In the genomic region with DNA sequence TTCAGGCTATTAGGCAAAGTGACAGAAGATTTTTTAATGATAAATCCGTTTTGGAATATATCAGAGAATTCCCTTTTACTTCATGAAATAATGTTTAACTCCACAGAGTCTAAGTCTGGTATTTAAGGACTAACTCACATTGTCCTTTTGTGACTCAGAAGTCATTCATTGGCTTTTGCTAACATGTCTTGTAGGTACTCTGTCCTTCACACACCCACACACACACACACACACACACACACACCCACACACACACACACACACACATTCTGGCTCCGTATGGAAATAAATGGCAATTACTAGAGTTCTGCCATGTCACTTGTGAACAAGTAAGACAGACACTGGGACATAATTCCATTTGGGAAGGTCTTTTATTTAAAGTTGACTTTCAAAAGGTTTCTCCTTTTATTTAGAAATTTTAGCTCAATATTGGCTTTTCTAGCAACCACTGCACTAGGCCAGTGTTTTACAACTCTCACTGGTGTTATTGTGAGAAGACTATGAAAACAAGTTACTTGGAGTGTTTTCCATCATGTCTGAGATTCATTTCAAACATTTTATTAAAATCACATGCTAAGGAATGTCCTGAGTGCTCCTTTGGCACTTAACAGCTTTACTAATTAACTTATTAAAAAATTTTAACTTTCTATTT, we compare ENCODE assay signal across 30 cellular contexts.
A peak's percentile ranks its signal among the peaks of the same experiment; 100 is the strongest.
DNase-seq lines count a peak whose midpoint lies in the region; ATAC-seq, FAIRE-seq and TF ChIP-seq lines count a peak whose summit lies in the region.
"Had no signal": no experiment of that assay in that cellular context is flagged by ENCODE, and none has a peak within 500 bp of the region (broad histone marks: within the 10 kb centered on the region; RNA-seq: fewer than 3 reads in every experiment).

No MANE protein-coding gene starts in this region.

- H3K79me2 ChIP-seq in astrocyte (ENCODE audit: insufficient read depth, low read length) = no peaks in the 10 kb centered on the region

- H4K20me1 ChIP-seq in astrocyte (ENCODE audit: insufficient read depth, low read length) = no peaks in the 10 kb centered on the region

- FAIRE-seq in astrocyte (lab: Jason Lieb, UNC) (no peak), pancreas (lab: Jason Lieb, UNC) (peak; percentile 66)
- FAIRE-seq: endothelial cell of umbilical vein, GM12878, H54 had no signal

- no peak for DNase-seq in Calu3
- peak; percentile 41 for DNase-seq in astrocyte (ENCODE audit: low read depth)
- peak; percentile 11 for DNase-seq in iris pigment epithelial cell (ENCODE audit: low read depth)
- DNase-seq in pancreas = no peak
- no peak for DNase-seq in GM13977 (ENCODE audit: low spot score)
- no peak for DNase-seq in aorta
- no peak for DNase-seq in foreskin keratinocyte
- DNase-seq: activated CD4-positive, alpha-beta T cell treated with anti-CD3 and anti-CD28 coated beads, Interleukin-2, amount 50 U/mL, for 4 hours; activated CD8-positive, alpha-beta memory T cell treated with anti-CD3 and anti-CD28 coated beads, Interleukin-2, amount 50 U/mL, for 48 hours; amygdala; BE2C; CD8-positive, alpha-beta T cell; DMS153; left cardiac atrium; mucosa of descending colon; NCI-H1048; NCI-H748 treated with DMSO at 0.1 percent for 48 hours; retina; SHP77; stimulated activated CD8-positive, alpha-beta memory T cell treated with anti-CD3 and anti-CD28 coated beads, Interleukin-4, amount 100 ng/mL, for 48 hours; T-helper 2 cell had no signal

- intact Hi-C loops in Calu3 (cut with micrococcal nuclease; ENCODE audit: unreplicated experiment) (no loop called here), pancreas (cut with DNase I) (no loop called here), aorta (cut with DNase I) (loop anchor here (10.0 kb wide), 2 partner anchors 241 to 321 kb away; partner anchors contain the start of gene GPC4 (in 1 of the 2))

- no TSS peak for BruUV-seq in Calu3 (replicated peaks; lab: Mats Ljungman, UMichigan)

- H3K9ac ChIP-seq in astrocyte (ENCODE audit: low read length) = no peak overlapping the region

- TF ChIP-seq CTCF in Calu3 (IDR thresholded peaks at IDR 0.05; ENCODE audit: unreplicated experiment) = no peak
- TF ChIP-seq CTCF in astrocyte (IDR thresholded peaks at IDR 0.05; ENCODE audit: insufficient read depth, low read depth, low read length) = no peak
- no peak for TF ChIP-seq CTCF in pancreas (IDR thresholded peaks at IDR 0.05)
- TF ChIP-seq CTCF in GM13977 (IDR thresholded peaks at IDR 0.05; ENCODE audit: extremely low read depth, insufficient read depth, missing control alignments) = no peak
- no peak for TF ChIP-seq CTCF in foreskin keratinocyte (conservative IDR thresholded peaks at IDR 0.05)

- no peaks in the 10 kb centered on the region for H3K4me1 ChIP-seq in astrocyte (ENCODE audit: insufficient read depth, low read length)
- peaks cover 30 to 38% (median 33%) of the 10 kb centered on the region in 3 donors for H3K4me1 ChIP-seq in pancreas
- no peaks in the 10 kb centered on the region for H3K4me1 ChIP-seq in aorta (ENCODE audit: control insufficient read depth in 1 of 2, insufficient read depth in 2 of 2, low read length in 2 of 2)
- H3K4me1 ChIP-seq in foreskin keratinocyte = no peaks in the 10 kb centered on the region
- H3K4me1 ChIP-seq: BE2C, breast epithelium had no signal

- no peak overlapping the region for H3K4me2 ChIP-seq in astrocyte (ENCODE audit: low read length)

- H2AFZ ChIP-seq in astrocyte (ENCODE audit: low read depth, low read length) = no peak overlapping the region

- WGBS in pancreas, 2 donors = 7 to 24% methylated on average over 2 of the region's 2 CpGs
- 39 to 48% methylated on average over 2 of the region's 2 CpGs for WGBS in aorta, 2 donors

- H3K4me1 Mint-ChIP-seq in Calu3 (ENCODE audit: low read depth, unreplicated experiment) (peaks cover 53% of the 10 kb centered on the region), astrocyte (ENCODE audit: low read depth, unreplicated experiment) (peaks cover 16% of the 10 kb centered on the region)
- H3K4me1 Mint-ChIP-seq: activated naive CD4-positive, alpha-beta T cell treated with anti-CD3 and anti-CD28 coated beads, Interleukin-2, amount 50 U/mL, for 24 hours had no signal

- H3K27ac ChIP-seq in astrocyte (ENCODE audit: low read depth, low read length) (no peak overlapping the region), pancreas (peak overlapping the region in 2 of 4 donors; percentile 74), aorta (ENCODE audit: low read depth in 1 of 2, low read length in 2 of 2) (no peak overlapping the region), foreskin keratinocyte (no peak overlapping the region)
- H3K27ac ChIP-seq: breast epithelium, tibial nerve had no signal

- H3K4me3 Mint-ChIP-seq in Calu3 (ENCODE audit: low read depth, unreplicated experiment) (no peak overlapping the region), astrocyte (ENCODE audit: unreplicated experiment) (no peak overlapping the region)
- H3K4me3 Mint-ChIP-seq: activated naive CD4-positive, alpha-beta T cell treated with anti-CD3 and anti-CD28 coated beads, Interleukin-2, amount 50 U/mL, for 24 hours; CD8-positive, alpha-beta T cell had no signal

- in situ Hi-C loops in GM13977 (cut with MboI; ENCODE audit: low pct_unique_long_range_greater_than_20kb, low sequenced_read_pairs, unreplicated experiment) = loop anchor here (25.0 kb wide), 1 partner anchor 668 kb away; no protein-coding TSS in a partner anchor

- H3K27me3 ChIP-seq in astrocyte (ENCODE audit: insufficient read depth, low read length) (no peaks in the 10 kb centered on the region), pancreas (no peaks in the 10 kb centered on the region), aorta (ENCODE audit: control insufficient read depth in 1 of 2, insufficient read depth in 2 of 2, low read length in 1 of 2) (no peaks in the 10 kb centered on the region), foreskin keratinocyte (no peaks in the 10 kb centered on the region)
- H3K27me3 ChIP-seq: BE2C had no signal

- CTCF ChIA-PET in Calu3 (lab: Charles Lee) = no interaction called here

- H3K9me3 ChIP-seq in astrocyte (ENCODE audit: insufficient read depth, low read depth, low read length) = no peaks in the 10 kb centered on the region
- H3K9me3 ChIP-seq in pancreas = no peaks in the 10 kb centered on the region
- no peaks in the 10 kb centered on the region for H3K9me3 ChIP-seq in aorta (ENCODE audit: control insufficient read depth, low read length)
- H3K9me3 ChIP-seq: BE2C, breast epithelium, mucosa of descending colon, tibial nerve had no signal

- H3K9me3 Mint-ChIP-seq in Calu3 (ENCODE audit: low read depth, unreplicated experiment) (no peaks in the 10 kb centered on the region), astrocyte (ENCODE audit: unreplicated experiment) (no peaks in the 10 kb centered on the region)
- H3K9me3 Mint-ChIP-seq: activated naive CD4-positive, alpha-beta T cell treated with anti-CD3 and anti-CD28 coated beads, Interleukin-2, amount 50 U/mL, for 24 hours; CD8-positive, alpha-beta T cell had no signal

- peak overlapping the region; percentile 68 for H3K27ac Mint-ChIP-seq in Calu3 (ENCODE audit: unreplicated experiment)
- H3K27ac Mint-ChIP-seq in astrocyte (ENCODE audit: unreplicated experiment) = no peak overlapping the region
- H3K27ac Mint-ChIP-seq: activated naive CD4-positive, alpha-beta T cell treated with anti-CD3 and anti-CD28 coated beads, Interleukin-2, amount 50 U/mL, for 24 hours; CD8-positive, alpha-beta T cell had no signal

- ATAC-seq in pancreas (peak in 2 of 4 donors; percentile 8 to 16), HG02798 (IDR thresholded peaks at IDR 0.05; ENCODE audit: poor library complexity, unreplicated experiment) (no peak), aorta (ENCODE audit: low FRiP score) (no peak), foreskin keratinocyte (no peak)
- ATAC-seq: activated CD4-positive, CD25-positive, alpha-beta regulatory T cell treated with anti-CD3 and anti-CD28 coated beads, Interleukin-2, amount 50 U/mL, for 24 hours; CD8-positive, alpha-beta T cell; GM12878; left cardiac atrium; mucosa of descending colon; Panc1 had no signal

- H3K36me3 Mint-ChIP-seq in Calu3 (ENCODE audit: insufficient read depth, unreplicated experiment) = no peaks in the 10 kb centered on the region
- no peaks in the 10 kb centered on the region for H3K36me3 Mint-ChIP-seq in astrocyte (ENCODE audit: low read depth, unreplicated experiment)
- H3K36me3 Mint-ChIP-seq: activated naive CD4-positive, alpha-beta T cell treated with anti-CD3 and anti-CD28 coated beads, Interleukin-2, amount 50 U/mL, for 24 hours; CD8-positive, alpha-beta T cell had no signal

- no peaks in the 10 kb centered on the region for H3K27me3 Mint-ChIP-seq in Calu3 (ENCODE audit: unreplicated experiment)
- no peaks in the 10 kb centered on the region for H3K27me3 Mint-ChIP-seq in astrocyte (ENCODE audit: low read depth, unreplicated experiment)
- H3K27me3 Mint-ChIP-seq: activated naive CD4-positive, alpha-beta T cell treated with anti-CD3 and anti-CD28 coated beads, Interleukin-2, amount 50 U/mL, for 24 hours had no signal

- H3K36me3 ChIP-seq in astrocyte (ENCODE audit: insufficient read depth, low read length) = no peaks in the 10 kb centered on the region
- no peaks in the 10 kb centered on the region for H3K36me3 ChIP-seq in pancreas
- no peaks in the 10 kb centered on the region for H3K36me3 ChIP-seq in aorta (ENCODE audit: control insufficient read depth in 1 of 2, insufficient read depth in 2 of 2, low read length in 1 of 2)
- H3K36me3 ChIP-seq: BE2C, breast epithelium, tibial nerve had no signal

- no peak overlapping the region for H3K4me3 ChIP-seq in astrocyte (ENCODE audit: insufficient read depth, low read depth, low read length)
- H3K4me3 ChIP-seq in pancreas = no peak overlapping the region
- no peak overlapping the region for H3K4me3 ChIP-seq in aorta (ENCODE audit: low read length in 2 of 2)
- H3K4me3 ChIP-seq: breast epithelium, GM12878, mucosa of descending colon, tibial nerve had no signal

Comparison
In these comparisons a context has a peak if more than half of its experiments do, and no peak if none do; other contexts are left out.
1. DNase-seq: peak in astrocyte (single experiment) and iris pigment epithelial cell (single experiment); none in Calu3 (single experiment), pancreas (0 of 6), GM13977 (single experiment), aorta (0 of 2) and foreskin keratinocyte (0 of 2).
2. intact Hi-C loops: an anchor here in aorta (10.0 kb wide); none called in Calu3 and pancreas.